Comparison of ENCODE assay signal across 18 cellular contexts in genomic region chr20:40933758-40934157, GRCh38.
DNase-seq lines count a peak whose midpoint lies in the region; ATAC-seq, FAIRE-seq and TF ChIP-seq lines count a peak whose summit lies in the region.
"Had no signal": no experiment of that assay in that cellular context is flagged by ENCODE, and none has a peak within 500 bp of the region (broad histone marks: within the 10 kb centered on the region; RNA-seq: fewer than 3 reads in every experiment).

No MANE protein-coding gene starts in this region.

- H3K27me3 Mint-ChIP-seq in activated T-cell treated with anti-CD3 and anti-CD28 coated beads, Interleukin-2, amount 50 U/mL, for 72 hours (ENCODE audit: low read depth), result peaks cover 17% of the 10 kb centered on the region
- H3K27me3 Mint-ChIP-seq in activated T-helper 17 cell treated with anti-CD3 and anti-CD28 coated beads, Interleukin-2, amount 50 U/mL, for 72 hours, result peaks cover 16% of the 10 kb centered on the region

- no peak for TF ChIP-seq POLR2A in GM12892 (IDR thresholded peaks at IDR 0.05; ENCODE audit: low read depth, low read length)

- no peaks in the 10 kb centered on the region for H3K79me2 ChIP-seq in DND-41 (ENCODE audit: insufficient read depth, low read length)

- peaks cover 6 to 8% of the 10 kb centered on the region in 2 donors for H3K9me3 Mint-ChIP-seq in activated T-cell treated with anti-CD3 and anti-CD28 coated beads, Interleukin-2, amount 50 U/mL, for 72 hours
- peaks cover 7% of the 10 kb centered on the region for H3K9me3 Mint-ChIP-seq in activated T-helper 17 cell treated with anti-CD3 and anti-CD28 coated beads, Interleukin-2, amount 50 U/mL, for 72 hours
- H3K9me3 Mint-ChIP-seq: CD8-positive, alpha-beta memory T cell had no signal

- H3K27ac ChIP-seq in DND-41 (ENCODE audit: low read length), result peak overlapping the region; percentile 96

- H3K4me1 ChIP-seq in DND-41 (ENCODE audit: insufficient read depth, low read length), result peaks cover 48% of the 10 kb centered on the region
- H3K4me1 ChIP-seq: BE2C had no signal

- H3K36me3 ChIP-seq in DND-41 (ENCODE audit: insufficient read depth, low read length), result no peaks in the 10 kb centered on the region
- H3K36me3 ChIP-seq: BE2C had no signal

- peaks cover 9% of the 10 kb centered on the region for H3K4me1 Mint-ChIP-seq in activated T-cell treated with anti-CD3 and anti-CD28 coated beads, Interleukin-2, amount 50 U/mL, for 72 hours (ENCODE audit: low read depth)
- H3K4me1 Mint-ChIP-seq in activated T-helper 17 cell treated with anti-CD3 and anti-CD28 coated beads, Interleukin-2, amount 50 U/mL, for 72 hours, result peaks cover 8% of the 10 kb centered on the region
- H3K4me1 Mint-ChIP-seq: CD4-positive, CD25-positive, alpha-beta regulatory T cell; CD8-positive, alpha-beta memory T cell had no signal

- no peak overlapping the region for H2AFZ ChIP-seq in DND-41 (ENCODE audit: low read depth, low read length)

- FAIRE-seq in GM12892 (lab: Jason Lieb, UNC), result peak; percentile 40

- no peak overlapping the region for H3K27ac Mint-ChIP-seq in activated T-cell treated with anti-CD3 and anti-CD28 coated beads, Interleukin-2, amount 50 U/mL, for 72 hours
- peak overlapping the region; percentile 4 for H3K27ac Mint-ChIP-seq in activated T-helper 17 cell treated with anti-CD3 and anti-CD28 coated beads, Interleukin-2, amount 50 U/mL, for 72 hours
- H3K27ac Mint-ChIP-seq: CD8-positive, alpha-beta memory T cell had no signal

- peak; percentile 55 to 90 for ATAC-seq in activated T-cell treated with anti-CD3 and anti-CD28 coated beads, Interleukin-2, amount 50 U/mL, for 72 hours (replicated peaks in 1 of 2)
- no peak for ATAC-seq in DND-41 (ENCODE audit: insufficient read depth, low read depth)
- peak; percentile 90 for ATAC-seq in activated T-helper 17 cell treated with anti-CD3 and anti-CD28 coated beads, Interleukin-2, amount 50 U/mL, for 72 hours (replicated peaks)
- ATAC-seq in HG03469 (IDR thresholded peaks at IDR 0.05; ENCODE audit: unreplicated experiment), result no peak
- ATAC-seq in HG03135 (IDR thresholded peaks at IDR 0.05; ENCODE audit: unreplicated experiment), result no peak
- ATAC-seq: HCT116 had no signal

- H3K27me3 ChIP-seq in DND-41 (ENCODE audit: insufficient read depth, low read length, poor library complexity), result no peaks in the 10 kb centered on the region
- H3K27me3 ChIP-seq: BE2C had no signal

- no peak overlapping the region for H3K4me2 ChIP-seq in DND-41 (ENCODE audit: insufficient read depth, low read length)

- peaks cover 4 to 9% of the 10 kb centered on the region in 2 donors for H3K36me3 Mint-ChIP-seq in activated T-cell treated with anti-CD3 and anti-CD28 coated beads, Interleukin-2, amount 50 U/mL, for 72 hours (ENCODE audit: insufficient read depth in 2 of 2)
- no peaks in the 10 kb centered on the region for H3K36me3 Mint-ChIP-seq in activated T-helper 17 cell treated with anti-CD3 and anti-CD28 coated beads, Interleukin-2, amount 50 U/mL, for 72 hours (ENCODE audit: low read depth)
- H3K36me3 Mint-ChIP-seq: CD4-positive, CD25-positive, alpha-beta regulatory T cell had no signal

- no peak overlapping the region for H3K9ac ChIP-seq in DND-41 (ENCODE audit: low read depth, low read length)

- no peaks in the 10 kb centered on the region for H4K20me1 ChIP-seq in DND-41 (ENCODE audit: insufficient read depth, low read length)

- H3K4me3 ChIP-seq in DND-41 (ENCODE audit: low read depth in 1 of 2, low read length in 2 of 2), result no peak overlapping the region

- no peak for TF ChIP-seq CTCF in DND-41 (IDR thresholded peaks at IDR 0.05; ENCODE audit: borderline replicate concordance, extremely low read depth, low read length, poor library complexity, severe bottlenecking)

- DNase-seq in activated T-cell treated with anti-CD3 and anti-CD28 coated beads, Interleukin-2, amount 50 U/mL, for 72 hours, result no peak
- no peak for DNase-seq in activated T-cell treated with anti-CD3 and anti-CD28 coated beads, Interleukin-2, amount 50 U/mL, for 48 hours
- DNase-seq in DND-41, result no peak
- DNase-seq in GM12892 (ENCODE audit: insufficient read length), result no peak
- DNase-seq: BE2C; C1 segment of cervical spinal cord; CD4-positive, CD25-positive, alpha-beta regulatory T cell; CD8-positive, alpha-beta memory T cell; COR-L47; DMS 273 treated with DMSO at 0.1 percent for 48 hours; DMS53; GDM1; GOT3; H7 had no signal

- no peak overlapping the region for H3K4me3 Mint-ChIP-seq in activated T-cell treated with anti-CD3 and anti-CD28 coated beads, Interleukin-2, amount 50 U/mL, for 72 hours
- no peak overlapping the region for H3K4me3 Mint-ChIP-seq in activated T-helper 17 cell treated with anti-CD3 and anti-CD28 coated beads, Interleukin-2, amount 50 U/mL, for 72 hours
- H3K4me3 Mint-ChIP-seq: CD4-positive, CD25-positive, alpha-beta regulatory T cell; CD8-positive, alpha-beta memory T cell had no signal

- H3K9me3 ChIP-seq in DND-41 (ENCODE audit: insufficient read depth, low read length, severe bottlenecking), result no peaks in the 10 kb centered on the region
- H3K9me3 ChIP-seq: BE2C had no signal

Comparison
In these comparisons a context has a peak if more than half of its experiments do, and no peak if none do; other contexts are left out.
1. ATAC-seq: peak in activated T-cell treated with anti-CD3 and anti-CD28 coated beads, Interleukin-2, amount 50 U/mL, for 72 hours (2 of 2) and activated T-helper 17 cell treated with anti-CD3 and anti-CD28 coated beads, Interleukin-2, amount 50 U/mL, for 72 hours (single experiment); none in DND-41 (single experiment), HG03469 (single experiment) and HG03135 (single experiment).